ENCODE assay signal across 1 cellular context in genomic region chr2:9630750-9631483, GRCh38.
TF ChIP-seq lines count a peak whose summit lies in the region.

YWHAQ (minus strand) TSS chr2:9630997; CDS start chr2:9630452, 545 bp downstream.

TF ChIP-seq in HEK293, 187 proteins besides CTCF, POLR2A, EP300 and RAD21 (continued from another document):
- TF ChIP-seq ZBTB1 (tag by site-specific recombination; IDR thresholded peaks at IDR 0.05) = 0 out of 2 replicates have a peak, but pooled peaks have one; percentile 42
- peak; percentile 61 for TF ChIP-seq ZNF335 (tag by site-specific recombination; conservative IDR thresholded peaks at IDR 0.05)
- TF ChIP-seq ZBTB17 (tag by site-specific recombination; IDR thresholded peaks at IDR 0.05) = peak; percentile 71
- TF ChIP-seq ZNF16 (tag by site-specific recombination; IDR thresholded peaks at IDR 0.05; ENCODE audit: low read depth) = no peak
- peak; percentile 33; the same call in 1 of the 2 replicates for TF ChIP-seq ZSCAN4 (tag by site-specific recombination; IDR thresholded peaks at IDR 0.05)
- TF ChIP-seq ZNF624 (tag by site-specific recombination; IDR thresholded peaks at IDR 0.05) = no peak
- TF ChIP-seq ZBTB10 (tag by site-specific recombination; IDR thresholded peaks at IDR 0.05) = 0 out of 2 replicates have a peak, but pooled peaks have one; percentile 49
- TF ChIP-seq WT1 (tag by site-specific recombination; IDR thresholded peaks at IDR 0.05) = peak; percentile 61
- TF ChIP-seq ZNF529 (tag by site-specific recombination; IDR thresholded peaks at IDR 0.05; ENCODE audit: insufficient replicate concordance) = peak; percentile 35
- no peak for TF ChIP-seq BCL6B (tag by site-specific recombination; IDR thresholded peaks at IDR 0.05)
